Comparison of ENCODE assay signal across 1 cellular context in genomic region chr12:14840616-14841015, GRCh38.
TF ChIP-seq lines count a peak whose summit lies in the region.

No MANE protein-coding gene starts in this region.

TF ChIP-seq in endothelial cell of umbilical vein, 7 proteins besides CTCF, POLR2A, EP300 and RAD21:
- TF ChIP-seq FOS (IDR thresholded peaks at IDR 0.05; ENCODE audit: borderline replicate concordance, insufficient read depth, low read length) (no peak), POLR2AphosphoS5 (IDR thresholded peaks at IDR 0.05; ENCODE audit: insufficient read depth, low read depth, low read length) (no peak), MYC (IDR thresholded peaks at IDR 0.05; ENCODE audit: low read depth, low read length) (no peak), JUN (IDR thresholded peaks at IDR 0.05; ENCODE audit: borderline replicate concordance, insufficient read depth, insufficient read length, low read depth) (no peak), GATA2 (IDR thresholded peaks at IDR 0.05; ENCODE audit: insufficient read depth, insufficient read length, low read depth, low read length) (no peak), MAX (IDR thresholded peaks at IDR 0.05; ENCODE audit: insufficient read depth, insufficient read length) (no peak), EZH2 (IDR thresholded peaks at IDR 0.05; ENCODE audit: borderline replicate concordance, low read depth, low read length, severe bottlenecking) (no peak)
